Comparison of ENCODE assay signal across 8 cellular contexts in the genomic region with DNA sequence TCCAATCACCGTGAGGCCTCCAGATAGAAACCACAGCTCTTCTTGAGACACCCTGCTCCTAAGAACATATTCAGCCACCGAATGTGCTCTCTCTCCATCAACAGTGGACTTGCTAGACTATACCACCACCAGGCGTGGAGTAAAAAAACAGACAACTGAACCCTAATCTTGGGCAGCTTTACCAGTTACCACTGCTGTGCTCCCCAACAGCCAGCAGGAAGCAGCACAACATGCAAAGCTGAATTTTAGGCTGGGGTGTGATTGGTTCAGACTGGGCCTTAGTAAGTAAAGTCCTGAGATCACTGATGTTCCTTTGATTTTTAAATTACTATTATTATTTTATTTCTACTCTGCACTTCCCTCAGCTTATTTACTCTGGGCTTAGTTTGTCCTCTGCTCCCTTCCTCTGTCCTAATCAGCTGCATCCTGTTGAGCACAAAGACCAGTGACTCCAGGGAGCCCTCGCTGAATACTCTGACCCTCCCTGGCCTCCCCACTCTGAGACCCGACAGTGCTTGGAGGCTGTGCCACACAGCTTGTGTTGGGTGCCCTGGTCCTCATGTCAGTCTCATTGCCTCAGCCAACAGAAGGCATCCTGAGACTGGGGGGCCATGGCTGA. TPM values are rescaled to one million over a fixed set of nuclear protein-coding genes. Genes with fewer than 3 reads are reported as not detected.
DNase-seq lines count a peak whose midpoint lies in the region; ATAC-seq and TF ChIP-seq lines count a peak whose summit lies in the region.

No MANE protein-coding gene starts in this region.

- H3K27me3 ChIP-seq in AG04450 (ENCODE audit: control insufficient read depth, insufficient read depth, low read length) (no peaks in the 10 kb centered on the region), dorsolateral prefrontal cortex (no peaks in the 10 kb centered on the region), transverse colon (no peaks in the 10 kb centered on the region)

- TF ChIP-seq POLR2A in transverse colon (IDR thresholded peaks at IDR 0.05), result no peak

- intact Hi-C loops in activated CD4-positive, alpha-beta T cell treated with anti-CD3 and anti-CD28 coated beads for 36 hours (cut with DNase I, micrococcal nuclease), result loop anchor here (1.0 kb wide), 3 partner anchors 76 to 147 kb away; a partner anchor contains a TSS
- intact Hi-C loops in dorsolateral prefrontal cortex (cut with DNase I) (loop anchor here (5.0 to 10.0 kb wide), 2 partner anchors 76 to 144 kb away; no protein-coding TSS in a partner anchor), transverse colon (cut with DNase I; ENCODE audit: low total_unique reads) (loop anchor here (2.0 to 10.0 kb wide), 2 partner anchors 114 to 148 kb away; a partner anchor contains a TSS)

- H3K4me3 ChIP-seq in AG04450 (ENCODE audit: low read depth, low read length) (no peak overlapping the region), dorsolateral prefrontal cortex (no peak overlapping the region), transverse colon (no peak overlapping the region)

- no peaks in the 10 kb centered on the region for H3K9me3 ChIP-seq in AG04450 (ENCODE audit: control insufficient read depth, insufficient read depth, low read length)
- H3K9me3 ChIP-seq in transverse colon, result no peaks in the 10 kb centered on the region

- CTCF ChIA-PET in AG04450 (lab: Charles Lee), result interaction anchor here (0.6 to 5.0 kb wide), 37 partner anchors 8 to 482 kb away, joined by 3 to 120 read pairs (median 4); a partner anchor contains a TSS
- CTCF ChIA-PET in activated CD4-positive, alpha-beta T cell treated with anti-CD3 and anti-CD28 coated beads for 36 hours (lab: Charles Lee), result interaction anchor here (0.6 to 3.1 kb wide), 39 partner anchors 8 to 374 kb away, joined by 3 to 24 read pairs (median 3); a partner anchor contains a TSS

- TF ChIP-seq EP300 in transverse colon (IDR thresholded peaks at IDR 0.05; ENCODE audit: low read depth), result no peak

- ATAC-seq in GM18519 (IDR thresholded peaks at IDR 0.05; ENCODE audit: low FRiP score, unreplicated experiment), result peak; percentile 40
- peak; percentile 78 for ATAC-seq in activated CD4-positive, alpha-beta T cell treated with anti-CD3 and anti-CD28 coated beads for 36 hours
- peak; percentile 54 to 83 for ATAC-seq in naive thymus-derived CD8-positive, alpha-beta T cell
- ATAC-seq in HG03280 (IDR thresholded peaks at IDR 0.05; ENCODE audit: unreplicated experiment), result no peak

- in situ Hi-C loops in transverse colon (cut with MboI; ENCODE audit: low pct_ligation_motif_present in 1 of 4, low pct_unique_long_range_greater_than_20kb in 1 of 4, low sequenced_read_pairs in 3 of 4), result loop anchor here in 2 of 4 donors (10.0 to 25.0 kb wide), 3 partner anchors 141 to 224 kb away; a partner anchor contains a TSS

- H3K27me3 Mint-ChIP-seq in activated CD4-positive, alpha-beta T cell treated with anti-CD3 and anti-CD28 coated beads for 36 hours, result no peaks in the 10 kb centered on the region
- H3K27me3 Mint-ChIP-seq in naive thymus-derived CD8-positive, alpha-beta T cell, result no peaks in the 10 kb centered on the region

- POLR2A ChIA-PET in AG04450 (lab: Yijun Ruan, JAX), result no interaction called here
- POLR2A ChIA-PET in activated CD4-positive, alpha-beta T cell treated with anti-CD3 and anti-CD28 coated beads for 36 hours (lab: Charles Lee), result no interaction called here
- POLR2A ChIA-PET in naive thymus-derived CD8-positive, alpha-beta T cell (lab: Charles Lee), result interaction anchor here (1.2 kb wide), 1 partner anchor 220 kb away, joined by 6 read pairs; a partner anchor contains a TSS

- no peaks in the 10 kb centered on the region for H3K9me3 Mint-ChIP-seq in activated CD4-positive, alpha-beta T cell treated with anti-CD3 and anti-CD28 coated beads for 36 hours (ENCODE audit: low read depth)
- peaks cover 0 to 2% (median 0%) of the 10 kb centered on the region in 9 donors for H3K9me3 Mint-ChIP-seq in naive thymus-derived CD8-positive, alpha-beta T cell

- peak; percentile 92 for TF ChIP-seq CTCF in AG04450 (IDR thresholded peaks at IDR 0.05; ENCODE audit: low read depth, low read length)
- TF ChIP-seq CTCF in dorsolateral prefrontal cortex (IDR thresholded peaks at IDR 0.05 in 54 of 56, conservative IDR thresholded peaks at IDR 0.05 in 2 of 56; ENCODE audit: low read depth in 1 of 56, partially characterized antibody in 56 of 56), result peak; percentile 23 to 98 (median 93)
- peak; percentile 68 to 93 (median 87) for TF ChIP-seq CTCF in transverse colon (IDR thresholded peaks at IDR 0.05)

- H3K36me3 ChIP-seq in transverse colon, result no peaks in the 10 kb centered on the region

- peaks cover 23% of the 10 kb centered on the region for H3K4me1 Mint-ChIP-seq in activated CD4-positive, alpha-beta T cell treated with anti-CD3 and anti-CD28 coated beads for 36 hours
- H3K4me1 Mint-ChIP-seq in naive thymus-derived CD8-positive, alpha-beta T cell, result peaks cover 4 to 28% (median 21%) of the 10 kb centered on the region in 4 donors

- H3K4me1 ChIP-seq in transverse colon, result peaks cover 4 to 28% (median 18%) of the 10 kb centered on the region in 4 donors

- H3K27ac ChIP-seq in AG04450 (ENCODE audit: low read depth, low read length) (no peak overlapping the region), dorsolateral prefrontal cortex (peak overlapping the region in 40 of 59 donors; percentile 10 to 95 (median 82)), transverse colon (peak overlapping the region in 3 of 4 donors; percentile 75 to 87 (median 78))

- 45% methylated on average over 5 of the region's 5 CpGs; no CpG with 5 or more reads in 1 of the 2 donors for WGBS in transverse colon (ENCODE audit: low coverage in 1 of 2), 2 donors

- no peaks in the 10 kb centered on the region for H3K36me3 Mint-ChIP-seq in activated CD4-positive, alpha-beta T cell treated with anti-CD3 and anti-CD28 coated beads for 36 hours (ENCODE audit: low read depth)
- H3K36me3 Mint-ChIP-seq in naive thymus-derived CD8-positive, alpha-beta T cell, result no peaks in the 10 kb centered on the region

- no peak overlapping the region for H3K27ac Mint-ChIP-seq in activated CD4-positive, alpha-beta T cell treated with anti-CD3 and anti-CD28 coated beads for 36 hours
- peak overlapping the region in 5 of 10 donors; percentile 12 to 91 (median 61) for H3K27ac Mint-ChIP-seq in naive thymus-derived CD8-positive, alpha-beta T cell

- no peak overlapping the region for H3K4me3 Mint-ChIP-seq in activated CD4-positive, alpha-beta T cell treated with anti-CD3 and anti-CD28 coated beads for 36 hours
- H3K4me3 Mint-ChIP-seq in naive thymus-derived CD8-positive, alpha-beta T cell, result no peak overlapping the region

- DNase-seq in AG04450 (ENCODE audit: low read depth, low spot score), result no peak
- DNase-seq in NCI-H2227 treated with DMSO at 0.1 percent for 48 hours (lab: John Stamatoyannopoulos, UW), result peak; percentile 11
- peak; percentile 80 for DNase-seq in activated CD4-positive, alpha-beta T cell treated with anti-CD3 and anti-CD28 coated beads for 36 hours
- DNase-seq in dorsolateral prefrontal cortex, result peak in 5 of 10 donors; percentile 13 to 65 (median 58)
- peak in 9 of 10 donors; percentile 19 to 63 (median 39) for DNase-seq in naive thymus-derived CD8-positive, alpha-beta T cell
- peak; percentile 52 for DNase-seq in transverse colon

RNA-seq across cellular contexts. Expression of a gene that starts 21.9 kb away (rescaled TPM):
- 42.2 and 48.2 TPM in 2 replicates for polyA plus RNA-seq in AG04450 (2011; rRNA removed)
- polyA minus RNA-seq in AG04450 (2011; rRNA and poly(A)+ RNA removed), result 33.5 and 38.9 TPM in 2 replicates
- 10 to 100 TPM; 83.2 to 93.2 TPM for total RNA-seq in activated CD4-positive, alpha-beta T cell treated with anti-CD3 and anti-CD28 coated beads for 36 hours
- total RNA-seq in dorsolateral prefrontal cortex, result 10 to 100 TPM; 30.4 to 72.1 (median 52.3) TPM
- total RNA-seq in naive thymus-derived CD8-positive, alpha-beta T cell, result 10 to 100 TPM; 17.8 to 22.8 TPM
- 10 to 100 TPM; 17.5 to 40.6 (median 24.7) TPM for polyA plus RNA-seq in naive thymus-derived CD8-positive, alpha-beta T cell
- 10 to 100 TPM in 3 of 4 donors, 1 to 10 TPM in 1; 7.2 to 53.2 (median 38.4) TPM for total RNA-seq in transverse colon

RNA-seq across cellular contexts. Expression of a gene that starts 25.9 kb away (rescaled TPM):
- polyA plus RNA-seq in AG04450 (2011; rRNA removed), result 68.7 and 69.2 TPM in 2 replicates
- 43.3 and 50.3 TPM in 2 replicates for polyA minus RNA-seq in AG04450 (2011; rRNA and poly(A)+ RNA removed)
- total RNA-seq in activated CD4-positive, alpha-beta T cell treated with anti-CD3 and anti-CD28 coated beads for 36 hours, result 100 to 1,000 TPM; 172 to 182 TPM
- total RNA-seq in dorsolateral prefrontal cortex, result 100 to 1,000 TPM in 3 of 120 experiments, 10 to 100 TPM in 117; 46.6 to 117 (median 78.3) TPM
- 10 to 100 TPM; 79.7 to 86.2 TPM for total RNA-seq in naive thymus-derived CD8-positive, alpha-beta T cell
- polyA plus RNA-seq in naive thymus-derived CD8-positive, alpha-beta T cell, result 10 to 100 TPM; 47.5 to 71.9 (median 61.4) TPM
- total RNA-seq in transverse colon, result 100 to 1,000 TPM in 1 of 4 donors, 10 to 100 TPM in 3; 44.4 to 149 (median 85.8) TPM
